Comparison of ENCODE assay signal across 19 cellular contexts in genomic region chr10:119812684-119813083, GRCh38. TPM values are rescaled to one million over a fixed set of nuclear protein-coding genes. Genes with fewer than 3 reads are reported as not detected.
DNase-seq lines count a peak whose midpoint lies in the region; ATAC-seq, FAIRE-seq and TF ChIP-seq lines count a peak whose summit lies in the region.
"Had no signal": no experiment of that assay in that cellular context is flagged by ENCODE, and none has a peak within 500 bp of the region (broad histone marks: within the 10 kb centered on the region; RNA-seq: fewer than 3 reads in every experiment).

No MANE protein-coding gene starts in this region.

- H3K4me1 ChIP-seq in OCI-LY7 (ENCODE audit: insufficient read depth, low read length, poor library complexity, severe bottlenecking) = peaks cover 14% of the 10 kb centered on the region
- H3K4me1 ChIP-seq in suprapubic skin = no peaks in the 10 kb centered on the region

- BruUV-seq in OCI-LY7 (replicated peaks; lab: Mats Ljungman, UMichigan) = no TSS peak

- TF ChIP-seq POLR2A in suprapubic skin (IDR thresholded peaks at IDR 0.05) = no peak

- H3K4me3 ChIP-seq in OCI-LY7 (ENCODE audit: low read depth, low read length, poor library complexity, severe bottlenecking) (no peak overlapping the region), suprapubic skin (no peak overlapping the region)
- H3K4me3 ChIP-seq: SK-N-MC had no signal

- H3K4me2 ChIP-seq in OCI-LY7 (ENCODE audit: low read length) = peak overlapping the region; percentile 46; the same call in 1 of the 2 replicates

- H3K9me3 ChIP-seq in OCI-LY7 (ENCODE audit: low read length) (no peaks in the 10 kb centered on the region), suprapubic skin (no peaks in the 10 kb centered on the region)

- TF ChIP-seq EP300 in suprapubic skin (IDR thresholded peaks at IDR 0.05) = no peak

- FAIRE-seq in islet of Langerhans (lab: Jason Lieb, UNC) = peak; percentile 89
- FAIRE-seq: D721Med, GM12891, GM18507 had no signal

- CTCF ChIA-PET in OCI-LY7 (lab: Charles Lee; ENCODE audit: unreplicated experiment) = interaction anchor here (0.9 kb wide), 1 partner anchor 125 kb away, joined by 3 read pairs; no protein-coding TSS in a partner anchor

- ATAC-seq in HG02642 (IDR thresholded peaks at IDR 0.05; ENCODE audit: poor library complexity, unreplicated experiment) (no peak), GM21786 (IDR thresholded peaks at IDR 0.05; ENCODE audit: unreplicated experiment) (no peak)
- ATAC-seq: PC-3 had no signal

- no peaks in the 10 kb centered on the region for H3K27me3 ChIP-seq in suprapubic skin

- no peak for TF ChIP-seq CTCF in OCI-LY7 (conservative IDR thresholded peaks at IDR 0.05; ENCODE audit: low read length)
- no peak for TF ChIP-seq CTCF in suprapubic skin (IDR thresholded peaks at IDR 0.05)

- intact Hi-C loops in OCI-LY7 (cut with micrococcal nuclease; ENCODE audit: unreplicated experiment) = no loop called here

- H3K9me2 ChIP-seq in OCI-LY7 (ENCODE audit: insufficient read depth, low read length) = no peaks in the 10 kb centered on the region

- H4K20me1 ChIP-seq in OCI-LY7 (ENCODE audit: insufficient read depth, low read length) = no peaks in the 10 kb centered on the region

- no peaks in the 10 kb centered on the region for H3K79me2 ChIP-seq in OCI-LY7 (ENCODE audit: insufficient read depth, low read depth, low read length)

- H2AFZ ChIP-seq in OCI-LY7 (ENCODE audit: low read length) = no peak overlapping the region

- no peaks in the 10 kb centered on the region for H3K36me3 ChIP-seq in OCI-LY7 (ENCODE audit: insufficient read depth, low read length)
- peaks cover 20% of the 10 kb centered on the region for H3K36me3 ChIP-seq in suprapubic skin

- no peak overlapping the region for H3K27ac ChIP-seq in OCI-LY7 (ENCODE audit: low read depth, low read length, poor library complexity, severe bottlenecking)
- no peak overlapping the region for H3K27ac ChIP-seq in suprapubic skin
- H3K27ac ChIP-seq: SK-N-MC had no signal

- DNase-seq in DMS79 treated with DMSO at 0.1 percent for 48 hours (lab: John Stamatoyannopoulos, UW) (peak; percentile 42), NCI-H1105 (lab: John Stamatoyannopoulos, UW) (peak; percentile 18), OCI-LY7 (ENCODE audit: low spot score) (no peak), suprapubic skin (ENCODE audit: low spot score in 2 of 2) (no peak)
- DNase-seq: CD4-positive, alpha-beta T cell; GF-D8; GOT3; NCI-H1436; NCI-H2081 treated with DMSO at 0.1 percent for 48 hours; NCI-H526 treated with DMSO at 0.1 percent for 48 hours; PC-3; T-helper 9 cell had no signal

- POLR2A ChIA-PET in OCI-LY7 (lab: Charles Lee) = interaction anchor here (0.8 to 1.8 kb wide), 2 partner anchors 10 to 14 kb away, joined by 6 to 7 read pairs; no protein-coding TSS in a partner anchor

RNA-seq across cellular contexts. Expression of gene MCMBP, which starts 60.0 kb away (rescaled TPM):
- total RNA-seq in OCI-LY7 (2014; rRNA removed; shearing (Covaris generic)) = 49.9 and 53.8 TPM in 2 replicates
- total RNA-seq in OCI-LY7 (2022) (77.5 and 78.1 TPM in 2 replicates), suprapubic skin (10 to 100 TPM; 38.1 to 57.3 (median 55.4) TPM)

Comparison
In these comparisons a context has a peak if more than half of its experiments do, and no peak if none do; other contexts are left out.
1. DNase-seq: peak in DMS79 treated with DMSO at 0.1 percent for 48 hours (single experiment) and NCI-H1105 (single experiment); none in OCI-LY7 (single experiment) and suprapubic skin (0 of 2).